15 cellular contexts compared by ENCODE assay signal in genomic region chr6:26600759-26601158, GRCh38. TPM values are rescaled to one million over a fixed set of nuclear protein-coding genes. Genes with fewer than 3 reads are reported as not detected.
A peak's percentile ranks its signal among the peaks of the same experiment; 100 is the strongest.
DNase-seq lines count a peak whose midpoint lies in the region; ATAC-seq and TF ChIP-seq lines count a peak whose summit lies in the region.
"Had no signal": no experiment of that assay in that cellular context is flagged by ENCODE, and none has a peak within 500 bp of the region (broad histone marks: within the 10 kb centered on the region; RNA-seq: fewer than 3 reads in every experiment).

No MANE protein-coding gene starts in this region.

- peaks cover 48% of the 10 kb centered on the region for H3K4me1 Mint-ChIP-seq in activated naive CD4-positive, alpha-beta T cell treated with anti-CD3 and anti-CD28 coated beads for 36 hours (ENCODE audit: low read depth)
- peaks cover 10% of the 10 kb centered on the region for H3K4me1 Mint-ChIP-seq in T-helper 17 cell
- H3K4me1 Mint-ChIP-seq in effector memory CD8-positive, alpha-beta T cell (ENCODE audit: low read depth in 2 of 2), result peaks cover 7 to 9% of the 10 kb centered on the region in 2 donors
- H3K4me1 Mint-ChIP-seq in stimulated activated naive CD8-positive, alpha-beta T cell treated with anti-CD3 and anti-CD28 coated beads, Interleukin-15, amount 100 ng/mL, for 72 hours, result peaks cover 69% of the 10 kb centered on the region

- peaks cover 0 to 16% (median 6%) of the 10 kb centered on the region in 4 donors for H3K4me1 ChIP-seq in sigmoid colon

- H3K27me3 ChIP-seq in sigmoid colon, result no peaks in the 10 kb centered on the region

- TF ChIP-seq EP300 in sigmoid colon (IDR thresholded peaks at IDR 0.05), result no peak

- CTCF ChIA-PET in activated naive CD4-positive, alpha-beta T cell treated with anti-CD3 and anti-CD28 coated beads for 36 hours (lab: Charles Lee), result interaction anchor here (1.2 to 1.3 kb wide), 2 partner anchors 20 to 28 kb away, joined by 3 read pairs; no protein-coding TSS in a partner anchor

- H3K4me3 Mint-ChIP-seq in activated naive CD4-positive, alpha-beta T cell treated with anti-CD3 and anti-CD28 coated beads for 36 hours, result no peak overlapping the region
- peak overlapping the region; percentile 33 for H3K4me3 Mint-ChIP-seq in T-helper 17 cell
- H3K4me3 Mint-ChIP-seq in effector memory CD8-positive, alpha-beta T cell, result no peak overlapping the region
- peak overlapping the region; percentile 60 to 71 for H3K4me3 Mint-ChIP-seq in stimulated activated naive CD8-positive, alpha-beta T cell treated with anti-CD3 and anti-CD28 coated beads, Interleukin-15, amount 100 ng/mL, for 72 hours
- H3K4me3 Mint-ChIP-seq: B cell; CD4-positive, alpha-beta memory T cell had no signal

- ATAC-seq in T-helper 17 cell, result no peak
- ATAC-seq in effector memory CD8-positive, alpha-beta T cell (replicated peaks), result no peak
- ATAC-seq in stimulated activated naive CD8-positive, alpha-beta T cell treated with anti-CD3 and anti-CD28 coated beads, Interleukin-15, amount 100 ng/mL, for 72 hours, result peak; percentile 67

- TF ChIP-seq CTCF in sigmoid colon (IDR thresholded peaks at IDR 0.05), result no peak

- DNase-seq in activated naive CD4-positive, alpha-beta T cell treated with anti-CD3 and anti-CD28 coated beads for 36 hours, result no peak
- DNase-seq in activated naive CD4-positive, alpha-beta T cell (lab: John Stamatoyannopoulos, UW), result no peak
- DNase-seq in T-helper 17 cell (no peak), NCI-H2227 (lab: John Stamatoyannopoulos, UW; ENCODE audit: unreplicated experiment) (no peak), sigmoid colon (no peak)
- no peak for DNase-seq in effector memory CD8-positive, alpha-beta T cell
- no peak for DNase-seq in stimulated activated naive CD8-positive, alpha-beta T cell treated with anti-CD3 and anti-CD28 coated beads, Interleukin-15, amount 100 ng/mL, for 72 hours
- DNase-seq: CD4-positive, alpha-beta memory T cell; DMS79; H7; NCI-H1048; NCI-H146; NCI-H2081; NCI-H524 had no signal

- H3K9me3 Mint-ChIP-seq in activated naive CD4-positive, alpha-beta T cell treated with anti-CD3 and anti-CD28 coated beads for 36 hours, result no peaks in the 10 kb centered on the region
- H3K9me3 Mint-ChIP-seq in effector memory CD8-positive, alpha-beta T cell, result no peaks in the 10 kb centered on the region
- no peaks in the 10 kb centered on the region for H3K9me3 Mint-ChIP-seq in stimulated activated naive CD8-positive, alpha-beta T cell treated with anti-CD3 and anti-CD28 coated beads, Interleukin-15, amount 100 ng/mL, for 72 hours
- H3K9me3 Mint-ChIP-seq: CD4-positive, alpha-beta memory T cell had no signal

- H3K27ac Mint-ChIP-seq in activated naive CD4-positive, alpha-beta T cell treated with anti-CD3 and anti-CD28 coated beads for 36 hours, result peak overlapping the region; percentile 74
- peak overlapping the region; percentile 77 for H3K27ac Mint-ChIP-seq in T-helper 17 cell
- H3K27ac Mint-ChIP-seq in effector memory CD8-positive, alpha-beta T cell, result peak overlapping the region; percentile 46 to 56
- H3K27ac Mint-ChIP-seq in stimulated activated naive CD8-positive, alpha-beta T cell treated with anti-CD3 and anti-CD28 coated beads, Interleukin-15, amount 100 ng/mL, for 72 hours, result no peak overlapping the region
- H3K27ac Mint-ChIP-seq: B cell had no signal

- no peak overlapping the region for H3K4me3 ChIP-seq in sigmoid colon

- H3K27ac ChIP-seq in sigmoid colon, result no peak overlapping the region

- intact Hi-C loops in activated naive CD4-positive, alpha-beta T cell treated with anti-CD3 and anti-CD28 coated beads for 36 hours (cut with micrococcal nuclease), result loop anchor here (10.0 kb wide), 1 partner anchor 1154 kb away; no protein-coding TSS in a partner anchor
- intact Hi-C loops in sigmoid colon (cut with DNase I), result no loop called here

- H3K9me3 ChIP-seq in T-helper 17 cell (ENCODE audit: control insufficient read depth, low read length, poor library complexity, severe bottlenecking) (no peaks in the 10 kb centered on the region), sigmoid colon (no peaks in the 10 kb centered on the region)

- H3K36me3 Mint-ChIP-seq in activated naive CD4-positive, alpha-beta T cell treated with anti-CD3 and anti-CD28 coated beads for 36 hours (ENCODE audit: low read depth), result peaks cover 14% of the 10 kb centered on the region
- peaks cover 2% of the 10 kb centered on the region for H3K36me3 Mint-ChIP-seq in T-helper 17 cell (ENCODE audit: low read depth)
- peaks cover 22% of the 10 kb centered on the region for H3K36me3 Mint-ChIP-seq in effector memory CD8-positive, alpha-beta T cell (ENCODE audit: insufficient read depth)

- no peaks in the 10 kb centered on the region for H3K27me3 Mint-ChIP-seq in activated naive CD4-positive, alpha-beta T cell treated with anti-CD3 and anti-CD28 coated beads for 36 hours (ENCODE audit: low read depth)
- H3K27me3 Mint-ChIP-seq in T-helper 17 cell, result no peaks in the 10 kb centered on the region
- H3K27me3 Mint-ChIP-seq in effector memory CD8-positive, alpha-beta T cell, result no peaks in the 10 kb centered on the region
- no peaks in the 10 kb centered on the region for H3K27me3 Mint-ChIP-seq in stimulated activated naive CD8-positive, alpha-beta T cell treated with anti-CD3 and anti-CD28 coated beads, Interleukin-15, amount 100 ng/mL, for 72 hours
- H3K27me3 Mint-ChIP-seq: B cell; CD4-positive, alpha-beta memory T cell had no signal

- TF ChIP-seq POLR2A in sigmoid colon (IDR thresholded peaks at IDR 0.05), result no peak

- H3K36me3 ChIP-seq in sigmoid colon, result peaks cover 0 to 24% (median 9%) of the 10 kb centered on the region in 4 donors

RNA-seq across cellular contexts. Expression of gene ABT1, which starts 4.0 kb away (rescaled TPM):
- 10 to 100 TPM; 17.3 to 18.4 TPM for total RNA-seq in activated naive CD4-positive, alpha-beta T cell treated with anti-CD3 and anti-CD28 coated beads for 36 hours
- total RNA-seq in T-helper 17 cell, result 10 to 100 TPM; 25.0 to 28.4 TPM
- total RNA-seq in sigmoid colon, result 10 to 100 TPM; 10.2 to 19.4 (median 15.8) TPM
- 10 to 100 TPM; 12.6 to 21.3 (median 19.8) TPM for polyA plus RNA-seq in sigmoid colon

RNA-seq across cellular contexts. Expression of gene ZNF322, which starts 58.8 kb away (rescaled TPM):
- total RNA-seq in activated naive CD4-positive, alpha-beta T cell treated with anti-CD3 and anti-CD28 coated beads for 36 hours, result 1 to 10 TPM; 8.8 to 9.6 TPM
- total RNA-seq in T-helper 17 cell, result 1 to 10 TPM; 3.1 to 4.4 TPM
- 10 to 100 TPM; 15.6 to 21.8 (median 20.3) TPM for total RNA-seq in sigmoid colon
- polyA plus RNA-seq in sigmoid colon, result 1 to 10 TPM; 6.5 to 6.6 (median 6.6) TPM

Comparison
In these comparisons a context has a peak if more than half of its experiments do, and no peak if none do; other contexts are left out.
1. H3K27ac Mint-ChIP-seq: peak in activated naive CD4-positive, alpha-beta T cell treated with anti-CD3 and anti-CD28 coated beads for 36 hours (single experiment), T-helper 17 cell (single experiment) and effector memory CD8-positive, alpha-beta T cell (2 of 2); none in stimulated activated naive CD8-positive, alpha-beta T cell treated with anti-CD3 and anti-CD28 coated beads, Interleukin-15, amount 100 ng/mL, for 72 hours (0 of 2).
2. H3K4me3 Mint-ChIP-seq: peak in T-helper 17 cell (single experiment) and stimulated activated naive CD8-positive, alpha-beta T cell treated with anti-CD3 and anti-CD28 coated beads, Interleukin-15, amount 100 ng/mL, for 72 hours (2 of 2); none in activated naive CD4-positive, alpha-beta T cell treated with anti-CD3 and anti-CD28 coated beads for 36 hours (single experiment) and effector memory CD8-positive, alpha-beta T cell (0 of 2).